1 cellular context compared by ENCODE assay signal in genomic region chr1:236063919-236064673, GRCh38.
TF ChIP-seq lines count a peak whose summit lies in the region.

No MANE protein-coding gene starts in this region.

TF ChIP-seq in HepG2, 621 proteins besides CTCF, POLR2A, EP300 and RAD21 (continued from another document and continues in another):
- TF ChIP-seq CEBPG (CRISPR knock-in tag; IDR thresholded peaks at IDR 0.05) (peak; percentile 31), IRF2 (CRISPR knock-in tag; IDR thresholded peaks at IDR 0.05) (peak; percentile 93), ZNF639 (CRISPR knock-in tag; conservative IDR thresholded peaks at IDR 0.05) (peak; percentile 46; the same call in 1 of the 2 replicates), ZNF75D (CRISPR knock-in tag; IDR thresholded peaks at IDR 0.05; ENCODE audit: borderline replicate concordance) (peak; percentile 89; the same call in 1 of the 2 replicates), CREB3 (CRISPR knock-in tag; IDR thresholded peaks at IDR 0.05) (peak; percentile 89), HNRNPL (IDR thresholded peaks at IDR 0.05; ENCODE audit: low read depth, low read length) (0 out of 2 replicates have a peak, but pooled peaks have one; percentile 50), SYNCRIP (IDR thresholded peaks at IDR 0.05; ENCODE audit: insufficient read depth, low read depth, low read length) (no peak), RFX1 (IDR thresholded peaks at IDR 0.05) (no peak), ZNF18 (CRISPR knock-in tag; IDR thresholded peaks at IDR 0.05; ENCODE audit: insufficient replicate concordance) (peak; percentile 79), ZNF260 (CRISPR knock-in tag; IDR thresholded peaks at IDR 0.05; ENCODE audit: borderline replicate concordance, low read depth) (no peak), ZNF512B (CRISPR knock-in tag; IDR thresholded peaks at IDR 0.05; ENCODE audit: borderline replicate concordance) (no peak), ZFY (CRISPR knock-in tag; IDR thresholded peaks at IDR 0.05) (peak; percentile 83), ETS1 (CRISPR knock-in tag; IDR thresholded peaks at IDR 0.05) (no peak), ZNF7 (CRISPR knock-in tag; IDR thresholded peaks at IDR 0.05) (no peak), PRMT3 (CRISPR knock-in tag; IDR thresholded peaks at IDR 0.05; ENCODE audit: borderline replicate concordance, low read depth) (peak; percentile 90; the same call in 1 of the 2 replicates), NFKBIZ (CRISPR knock-in tag; IDR thresholded peaks at IDR 0.05) (peak; percentile 72; the same call in 1 of the 2 replicates), ZNF12 (CRISPR knock-in tag; IDR thresholded peaks at IDR 0.05) (no peak), ZMYM2 (CRISPR knock-in tag; IDR thresholded peaks at IDR 0.05) (peak; percentile 74; the same call in 1 of the 2 replicates), ZNF430 (CRISPR knock-in tag; IDR thresholded peaks at IDR 0.05) (peak; percentile 97; the same call in 1 of the 2 replicates), SOX6 (IDR thresholded peaks at IDR 0.05) (no peak), SOX6 (CRISPR knock-in tag; IDR thresholded peaks at IDR 0.05) (peak; percentile 94), BRCA1 (CRISPR knock-in tag; IDR thresholded peaks at IDR 0.05) (peak; percentile 93), IKZF1 (IDR thresholded peaks at IDR 0.05) (no peak), ZFP36 (IDR thresholded peaks at IDR 0.05; ENCODE audit: borderline replicate concordance, low read depth, low read length, partially characterized antibody) (no peak), XRCC5 (optimal IDR thresholded peaks at IDR 0.05; ENCODE audit: low read length) (peak; percentile 72), TFE3 (CRISPR knock-in tag; IDR thresholded peaks at IDR 0.05) (peak; percentile 93), ELF4 (CRISPR knock-in tag; IDR thresholded peaks at IDR 0.05; ENCODE audit: borderline replicate concordance) (0 out of 2 replicates have a peak, but pooled peaks have one; percentile 21), ZBTB39 (CRISPR knock-in tag; IDR thresholded peaks at IDR 0.05) (peak; percentile 58; the same call in 1 of the 2 replicates), MBNL3 (CRISPR knock-in tag; conservative IDR thresholded peaks at IDR 0.05) (no peak), NR2C2 (CRISPR knock-in tag; IDR thresholded peaks at IDR 0.05; ENCODE audit: borderline replicate concordance) (peak; percentile 76), TFAP4 (IDR thresholded peaks at IDR 0.05; ENCODE audit: borderline replicate concordance, low read depth) (peak; percentile 75; the same call in 1 of the 2 replicates), NBN (conservative IDR thresholded peaks at IDR 0.05) (no peak), E2F5 (CRISPR knock-in tag; conservative IDR thresholded peaks at IDR 0.05) (peak; percentile 71), TRIM22 (IDR thresholded peaks at IDR 0.05) (no peak), RBM22 (optimal IDR thresholded peaks at IDR 0.05; ENCODE audit: low read length) (peak; percentile 44), SP1 (IDR thresholded peaks at IDR 0.05) (no peak), SP1 (CRISPR knock-in tag; IDR thresholded peaks at IDR 0.05) (no peak; the same call in 1 of the 2 replicates), SKI (IDR thresholded peaks at IDR 0.05; ENCODE audit: partially characterized antibody) (no peak), RNF2 (conservative IDR thresholded peaks at IDR 0.05; ENCODE audit: low read depth) (peak; percentile 96), MEIS1 (CRISPR knock-in tag; IDR thresholded peaks at IDR 0.05; ENCODE audit: borderline replicate concordance) (peak; percentile 88), PCBP1 (IDR thresholded peaks at IDR 0.05; ENCODE audit: borderline replicate concordance, low read depth, low read length) (0 out of 2 replicates have a peak, but pooled peaks have one; percentile 22), ZSCAN22 (CRISPR knock-in tag; IDR thresholded peaks at IDR 0.05) (peak; percentile 83; the same call in 1 of the 2 replicates), KDM5B (CRISPR knock-in tag; IDR thresholded peaks at IDR 0.05; ENCODE audit: borderline replicate concordance) (peak; percentile 97; the same call in 1 of the 2 replicates), ZNF503 (CRISPR knock-in tag; IDR thresholded peaks at IDR 0.05) (peak; percentile 70; the same call in 1 of the 2 replicates), IRF9 (CRISPR knock-in tag; IDR thresholded peaks at IDR 0.05; ENCODE audit: borderline replicate concordance) (peak; percentile 92; the same call in 1 of the 2 replicates)
